8 cellular contexts compared by ENCODE assay signal in genomic region chr19:50724522-50725217, GRCh38. TPM values are rescaled to one million over a fixed set of nuclear protein-coding genes. Genes with fewer than 3 reads are reported as not detected.
DNase-seq lines count a peak whose midpoint lies in the region; ATAC-seq, FAIRE-seq and TF ChIP-seq lines count a peak whose summit lies in the region.

No MANE protein-coding gene starts in this region.

- POLR2A ChIA-PET in activated CD8-positive, alpha-beta T cell treated with anti-CD3 and anti-CD28 coated beads, Interleukin-2, amount 10 ng/mL, durations not matched to agents 7 days and 5 days (lab: Charles Lee) = interaction anchor here (0.6 to 1.3 kb wide), 6 partner anchors 60 to 1315 kb away, joined by 3 to 6 read pairs (median 4); partner anchors contain the start of genes NAPSA and NR1H2

- H3K27ac Mint-ChIP-seq in activated CD8-positive, alpha-beta T cell treated with anti-CD3 and anti-CD28 coated beads, Interleukin-2, amount 10 ng/mL, durations not matched to agents 7 days and 5 days = peak overlapping the region; percentile 89

- H3K9me3 Mint-ChIP-seq in activated CD8-positive, alpha-beta T cell treated with anti-CD3 and anti-CD28 coated beads, Interleukin-2, amount 10 ng/mL, durations not matched to agents 7 days and 5 days (ENCODE audit: insufficient read depth) = no peaks in the 10 kb centered on the region

- no peaks in the 10 kb centered on the region for H3K36me3 Mint-ChIP-seq in activated CD8-positive, alpha-beta T cell treated with anti-CD3 and anti-CD28 coated beads, Interleukin-2, amount 10 ng/mL, durations not matched to agents 7 days and 5 days (ENCODE audit: low read depth)

- CTCF ChIA-PET in activated CD8-positive, alpha-beta T cell treated with anti-CD3 and anti-CD28 coated beads, Interleukin-2, amount 10 ng/mL, durations not matched to agents 7 days and 5 days (lab: Charles Lee) = interaction anchor here (0.8 to 1.6 kb wide), 15 partner anchors 9 to 577 kb away, joined by 3 to 15 read pairs (median 4); no protein-coding TSS in a partner anchor

- TF ChIP-seq CTCF in lung (IDR thresholded peaks at IDR 0.05; ENCODE audit: control extremely low read depth, extremely low read depth) = no peak

- H3K27me3 ChIP-seq in ectodermal cell (ENCODE audit: control insufficient read depth, insufficient read depth, low read length, poor library complexity, severe bottlenecking) = peaks cover 18% of the 10 kb centered on the region
- H3K27me3 ChIP-seq in lung (ENCODE audit: control insufficient read depth, insufficient read depth) = peaks cover 5% of the 10 kb centered on the region

- peak overlapping the region; percentile 47 for H3K4me3 ChIP-seq in ectodermal cell (ENCODE audit: insufficient read depth, low read depth, low read length)
- H3K4me3 ChIP-seq in lung = peak overlapping the region; percentile 50

- H3K4me1 ChIP-seq in ectodermal cell (ENCODE audit: control insufficient read depth, insufficient read depth, low read length) (peaks cover 18% of the 10 kb centered on the region), lung (ENCODE audit: control insufficient read depth in 2 of 2, insufficient read depth in 2 of 2, low read length in 2 of 2) (peaks cover 0 to 12% of the 10 kb centered on the region in 2 donors)

- peak overlapping the region; percentile 77 for H3K4me3 Mint-ChIP-seq in activated CD8-positive, alpha-beta T cell treated with anti-CD3 and anti-CD28 coated beads, Interleukin-2, amount 10 ng/mL, durations not matched to agents 7 days and 5 days

- H3K27me3 Mint-ChIP-seq in activated CD8-positive, alpha-beta T cell treated with anti-CD3 and anti-CD28 coated beads, Interleukin-2, amount 10 ng/mL, durations not matched to agents 7 days and 5 days (ENCODE audit: low read depth) = peaks cover 35% of the 10 kb centered on the region

- H3K27ac ChIP-seq in ectodermal cell (ENCODE audit: insufficient read depth, low read depth, low read length, poor library complexity, severe bottlenecking) (no peak overlapping the region), lung (ENCODE audit: low read depth in 1 of 2, low read length in 1 of 2) (peak overlapping the region; percentile 16 to 17)

- DNase-seq in NCI-H526 treated with DMSO at 0.1 percent for 48 hours (lab: John Stamatoyannopoulos, UW) (peak; percentile 94), lung (ENCODE audit: low spot score) (peak; percentile 99)
- peak; percentile 99 for DNase-seq in activated CD8-positive, alpha-beta T cell treated with anti-CD3 and anti-CD28 coated beads, Interleukin-2, amount 10 ng/mL, durations not matched to agents 7 days and 5 days
- DNase-seq in stimulated activated CD4-positive, alpha-beta T cell treated with anti-CD3 and anti-CD28 coated beads, TNF-alpha, amount 100 ng/mL, for 1 hour (ENCODE audit: low read depth in 3 of 3, low spot score in 1 of 3) = peak; percentile 68 to 83 (median 74)

- FAIRE-seq in A204.1 (lab: Jason Lieb, UNC) = peak; percentile 97

- H3K9me3 ChIP-seq in ectodermal cell (ENCODE audit: control insufficient read depth, low read length) (no peaks in the 10 kb centered on the region), lung (ENCODE audit: control insufficient read depth in 2 of 2, insufficient read depth in 1 of 2, low read length in 1 of 2) (peaks cover 0 to 3% of the 10 kb centered on the region in 2 donors)

- H3K4me1 Mint-ChIP-seq in activated CD8-positive, alpha-beta T cell treated with anti-CD3 and anti-CD28 coated beads, Interleukin-2, amount 10 ng/mL, durations not matched to agents 7 days and 5 days (ENCODE audit: low read depth) = peaks cover 34% of the 10 kb centered on the region

- H3K36me3 ChIP-seq in ectodermal cell (ENCODE audit: control insufficient read depth, insufficient read depth, low read length) (no peaks in the 10 kb centered on the region), lung (ENCODE audit: control insufficient read depth in 2 of 2, insufficient read depth in 2 of 2, low read length in 2 of 2) (no peaks in the 10 kb centered on the region)

- peak; percentile 69 for ATAC-seq in GM18861 (IDR thresholded peaks at IDR 0.05; ENCODE audit: unreplicated experiment)
- peak; percentile 65 for ATAC-seq in HG03342 (IDR thresholded peaks at IDR 0.05; ENCODE audit: unreplicated experiment)
- ATAC-seq in activated CD8-positive, alpha-beta T cell treated with anti-CD3 and anti-CD28 coated beads, Interleukin-2, amount 10 ng/mL, durations not matched to agents 7 days and 5 days = peak; percentile 88
- peak; percentile 94 for ATAC-seq in lung (ENCODE audit: insufficient read depth, low FRiP score)

- WGBS in ectodermal cell, 2 experiments = 38 to 40% methylated on average over 65 of the region's 65 CpGs
- WGBS in lung, 2 donors = 1% methylated on average over 56 to 65 of the region's 65 CpGs

RNA-seq across cellular contexts. Expression of gene CLEC11A, which starts 1.5 kb away (rescaled TPM):
- 1 to 10 TPM; 1.4 to 2.3 TPM for total RNA-seq in activated CD8-positive, alpha-beta T cell treated with anti-CD3 and anti-CD28 coated beads, Interleukin-2, amount 10 ng/mL, durations not matched to agents 7 days and 5 days
- 3.7 TPM for polyA plus RNA-seq in ectodermal cell (2013, experiment 1 of 4)
- polyA plus RNA-seq in ectodermal cell (2013, experiment 2 of 4) = 2.6 TPM
- polyA plus RNA-seq in ectodermal cell (2013, experiment 3 of 4) = 3.7 TPM
- 3.4 TPM for polyA plus RNA-seq in ectodermal cell (2013, experiment 4 of 4)
- total RNA-seq in lung = 10 to 100 TPM in 1 of 2 donors, 1 to 10 TPM in 1; 7.7 to 24.6 TPM
- 10 to 100 TPM in 1 of 2 donors, 1 to 10 TPM in 1; 8.5 to 13.7 TPM for polyA plus RNA-seq in lung

RNA-seq across cellular contexts. Expression of gene SHANK1, which starts 5.1 kb away (rescaled TPM):
- not detected for total RNA-seq in activated CD8-positive, alpha-beta T cell treated with anti-CD3 and anti-CD28 coated beads, Interleukin-2, amount 10 ng/mL, durations not matched to agents 7 days and 5 days
- polyA plus RNA-seq in ectodermal cell (2013, experiment 1 of 4) = 17.2 TPM
- polyA plus RNA-seq in ectodermal cell (2013, experiment 2 of 4) = 14.0 TPM
- 10.1 TPM for polyA plus RNA-seq in ectodermal cell (2013, experiment 3 of 4)
- polyA plus RNA-seq in ectodermal cell (2013, experiment 4 of 4) = 5.9 TPM
- 1 to 10 TPM in 1 of 2 donors, under 1 TPM in 1; 0.15 to 1.2 TPM for total RNA-seq in lung
- under 1 TPM; 0.18 to 0.24 TPM for polyA plus RNA-seq in lung

RNA-seq across cellular contexts. Expression of gene GPR32, which starts 45.6 kb away (rescaled TPM):
- total RNA-seq in activated CD8-positive, alpha-beta T cell treated with anti-CD3 and anti-CD28 coated beads, Interleukin-2, amount 10 ng/mL, durations not matched to agents 7 days and 5 days = not detected
- polyA plus RNA-seq in ectodermal cell (2013, experiment 1 of 4) = not detected
- polyA plus RNA-seq in ectodermal cell (2013, experiment 2 of 4) = not detected
- polyA plus RNA-seq in ectodermal cell (2013, experiment 3 of 4) = not detected
- polyA plus RNA-seq in ectodermal cell (2013, experiment 4 of 4) = not detected
- total RNA-seq in lung = not detected
- polyA plus RNA-seq in lung = not detected
